8 cellular contexts compared by ENCODE assay signal in genomic region chr7:116500071-116500853, GRCh38. TPM values are rescaled to one million over a fixed set of nuclear protein-coding genes. Genes with fewer than 3 reads are reported as not detected.
DNase-seq lines count a peak whose midpoint lies in the region; ATAC-seq and TF ChIP-seq lines count a peak whose summit lies in the region.

No MANE protein-coding gene starts in this region.

- H3K14ac ChIP-seq in mesenchymal stem cell (ENCODE audit: low read length in 2 of 2) = peak overlapping the region in 1 of 2 experiments; percentile 98

- no peak for TF ChIP-seq CTCF in WERI-Rb-1 (IDR thresholded peaks at IDR 0.05; ENCODE audit: low read depth, low read length)

- peak overlapping the region; percentile 94 to 96 for H3K18ac ChIP-seq in mesenchymal stem cell (ENCODE audit: low read depth in 1 of 2, low read length in 2 of 2)

- peak overlapping the region; percentile 9 to 16 for H3K23ac ChIP-seq in mesenchymal stem cell (ENCODE audit: low read length in 2 of 2)

- 2% methylated on average over 34 of the region's 37 CpGs for WGBS in mesenchymal stem cell

- peak overlapping the region; percentile 77 to 90 for H3K4ac ChIP-seq in mesenchymal stem cell (ENCODE audit: low read depth in 1 of 2, low read length in 2 of 2)

- peak overlapping the region; percentile 89 for H2BK5ac ChIP-seq in mesenchymal stem cell (ENCODE audit: low read depth, low read length, poor library complexity, severe bottlenecking)

- peaks cover 46% of the 10 kb centered on the region for H3K27me3 ChIP-seq in WERI-Rb-1 (ENCODE audit: insufficient read depth, low read depth, severe bottlenecking)
- peaks cover 23% of the 10 kb centered on the region for H3K27me3 ChIP-seq in effector memory CD4-positive, alpha-beta T cell (replicated peaks; ENCODE audit: control insufficient read depth, insufficient read depth, low read length, poor library complexity, severe bottlenecking)
- no peaks in the 10 kb centered on the region for H3K27me3 ChIP-seq in mesenchymal stem cell (ENCODE audit: control insufficient read depth in 1 of 2, insufficient read depth in 1 of 2, low read length in 2 of 2)

- peaks cover 7% of the 10 kb centered on the region for H3K4me1 ChIP-seq in effector memory CD4-positive, alpha-beta T cell (ENCODE audit: control insufficient read depth, insufficient read depth, low read length, poor library complexity, severe bottlenecking)
- H3K4me1 ChIP-seq in mesenchymal stem cell (ENCODE audit: control insufficient read depth, insufficient read depth, low read depth, low read length) = peaks cover 7% of the 10 kb centered on the region

- H3K79me1 ChIP-seq in mesenchymal stem cell (replicated peaks; ENCODE audit: low read length, poor library complexity, severe bottlenecking) = no peaks in the 10 kb centered on the region

- peak overlapping the region; percentile 71 for H2BK120ac ChIP-seq in mesenchymal stem cell (ENCODE audit: low read depth, low read length)

- H3K9me3 ChIP-seq in WERI-Rb-1 (ENCODE audit: severe bottlenecking) = peaks cover 5% of the 10 kb centered on the region
- H3K9me3 ChIP-seq in effector memory CD4-positive, alpha-beta T cell (ENCODE audit: control insufficient read depth, low read length) = no peaks in the 10 kb centered on the region
- H3K9me3 ChIP-seq in mesenchymal stem cell (ENCODE audit: control insufficient read depth, low read length) = no peaks in the 10 kb centered on the region

- DNase-seq in WERI-Rb-1 (peak; percentile 8), mesenchymal stem cell (peak; percentile 65), NCI-H1930 (lab: John Stamatoyannopoulos, UW) (no peak)
- DNase-seq in effector memory CD4-positive, alpha-beta T cell = no peak

- H3K36me3 ChIP-seq in WERI-Rb-1 = no peaks in the 10 kb centered on the region
- no peaks in the 10 kb centered on the region for H3K36me3 ChIP-seq in effector memory CD4-positive, alpha-beta T cell (ENCODE audit: control insufficient read depth, insufficient read depth, low read length)
- peaks cover 4 to 26% of the 10 kb centered on the region in 2 experiments for H3K36me3 ChIP-seq in mesenchymal stem cell (ENCODE audit: control insufficient read depth in 1 of 2, insufficient read depth in 2 of 2, low read depth in 1 of 2, low read length in 2 of 2)

- H2BK15ac ChIP-seq in mesenchymal stem cell (ENCODE audit: low read depth, poor library complexity, severe bottlenecking) = peak overlapping the region; percentile 98

- peak overlapping the region; percentile 94 for H3K9ac ChIP-seq in mesenchymal stem cell (ENCODE audit: low read length)

- peak overlapping the region; percentile 37 for H2AK5ac ChIP-seq in mesenchymal stem cell (ENCODE audit: low read length, severe bottlenecking)

- peak overlapping the region; percentile 76 to 80 for H2BK12ac ChIP-seq in mesenchymal stem cell (ENCODE audit: low read length in 2 of 2)

- H3K4me3 ChIP-seq in WERI-Rb-1 (ENCODE audit: low read depth, low read length) (peak overlapping the region; percentile 50), mesenchymal stem cell (ENCODE audit: insufficient read depth in 1 of 2, low read depth in 1 of 2, low read length in 2 of 2) (peak overlapping the region; percentile 91 to 93)
- H3K4me3 ChIP-seq in effector memory CD4-positive, alpha-beta T cell (ENCODE audit: insufficient read depth, low read depth, low read length, poor library complexity, severe bottlenecking) = peak overlapping the region; percentile 50

- peak overlapping the region; percentile 91 for H4K91ac ChIP-seq in mesenchymal stem cell (ENCODE audit: low read length)

- peak overlapping the region; percentile 97 for H4K8ac ChIP-seq in mesenchymal stem cell (ENCODE audit: low read length)

- H2AFZ ChIP-seq in mesenchymal stem cell (ENCODE audit: low read depth, low read length) = peak overlapping the region; percentile 74

- H3K4me2 ChIP-seq in mesenchymal stem cell (ENCODE audit: low read length, poor library complexity, severe bottlenecking) = peak overlapping the region; percentile 73

- H3K27ac ChIP-seq in WERI-Rb-1 (no peak overlapping the region), mesenchymal stem cell (ENCODE audit: low read length, poor library complexity, severe bottlenecking) (peak overlapping the region; percentile 95), temporal lobe (ENCODE audit: low read depth, low read length) (peak overlapping the region; percentile 40)
- H3K27ac ChIP-seq in effector memory CD4-positive, alpha-beta T cell (ENCODE audit: insufficient read depth, low read length, poor library complexity, severe bottlenecking) = no peak overlapping the region

- ATAC-seq in GM18498 (IDR thresholded peaks at IDR 0.05; ENCODE audit: unreplicated experiment) = peak; percentile 82
- peak; percentile 82 for ATAC-seq in HG02870 (IDR thresholded peaks at IDR 0.05; ENCODE audit: unreplicated experiment)
- ATAC-seq in HG03457 (IDR thresholded peaks at IDR 0.05; ENCODE audit: unreplicated experiment) = no peak

RNA-seq across cellular contexts. Expression of gene CAV2, which starts 0.7 kb away (rescaled TPM):
- polyA plus RNA-seq in mesenchymal stem cell (2013, experiment 1 of 2) = 53.9 TPM
- polyA plus RNA-seq in mesenchymal stem cell (2013, experiment 2 of 2) = 58.7 TPM
- total RNA-seq in temporal lobe = 19.2 TPM

RNA-seq across cellular contexts. Expression of gene CAV1, which starts 24.6 kb away (rescaled TPM):
- 281 TPM for polyA plus RNA-seq in mesenchymal stem cell (2013, experiment 1 of 2)
- polyA plus RNA-seq in mesenchymal stem cell (2013, experiment 2 of 2) = 300 TPM
- total RNA-seq in temporal lobe = 16.7 TPM

Comparison
In these comparisons a context has a peak if more than half of its experiments do, and no peak if none do; other contexts are left out.
1. DNase-seq: peak in WERI-Rb-1 (single experiment) and mesenchymal stem cell (single experiment); none in effector memory CD4-positive, alpha-beta T cell (0 of 3) and NCI-H1930 (0 of 2).
2. H3K27ac ChIP-seq: peak in mesenchymal stem cell (single experiment) and temporal lobe (single experiment); none in WERI-Rb-1 (single experiment) and effector memory CD4-positive, alpha-beta T cell (single experiment).
3. Peak in every context shown above with its lines, with median percentiles within 50 percentile points of each other: H3K4me3 ChIP-seq.